1 cellular context compared by ENCODE assay signal in genomic region chr19:49585023-49585422, GRCh38.
TF ChIP-seq lines count a peak whose summit lies in the region.

No MANE protein-coding gene starts in this region.

TF ChIP-seq in IMR-90, 13 proteins besides CTCF, POLR2A, EP300 and RAD21:
- TF ChIP-seq ELK1 (IDR thresholded peaks at IDR 0.05; ENCODE audit: borderline replicate concordance, low read depth, low read length) (no peak), MAFK (IDR thresholded peaks at IDR 0.05; ENCODE audit: low read depth, low read length) (no peak)
TF ChIP-seq in IMR-90: peak in this region for 0.
